ENCODE assay signal across 9 cellular contexts in the genomic region with DNA sequence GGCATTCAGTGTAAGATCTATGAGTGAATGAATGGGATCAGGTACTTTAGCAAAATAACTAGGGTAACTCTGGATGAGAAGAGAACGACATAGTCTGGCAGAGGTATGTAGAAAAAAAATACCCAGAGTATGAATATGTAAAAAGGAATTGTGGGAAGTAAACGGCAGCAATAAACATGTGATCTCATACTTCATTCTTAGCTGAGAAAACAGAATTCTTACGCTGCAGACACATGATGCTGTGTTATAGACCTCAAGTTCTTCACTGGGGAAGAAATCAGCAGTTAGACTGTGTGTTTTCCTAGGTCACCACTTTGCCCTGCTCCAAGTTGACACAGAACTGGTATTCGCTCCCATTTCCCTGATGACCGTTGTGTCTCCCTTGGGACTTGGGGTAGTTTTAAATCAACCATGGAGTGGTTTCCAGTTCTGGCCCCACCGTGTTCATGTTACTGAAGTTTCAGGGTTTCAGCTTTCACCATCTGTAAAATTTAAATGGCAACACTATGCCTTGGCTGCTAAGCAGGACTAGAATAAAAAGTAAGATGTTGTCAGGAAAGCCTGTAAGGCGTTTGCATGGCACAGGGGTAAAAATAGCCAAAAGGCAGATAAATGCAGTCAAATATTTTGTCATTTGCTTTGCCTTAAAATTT.
A peak's percentile ranks its signal among the peaks of the same experiment; 100 is the strongest.
DNase-seq lines count a peak whose midpoint lies in the region; ATAC-seq and TF ChIP-seq lines count a peak whose summit lies in the region.
"Had no signal": no experiment of that assay in that cellular context is flagged by ENCODE, and none has a peak within 500 bp of the region (broad histone marks: within the 10 kb centered on the region; RNA-seq: fewer than 3 reads in every experiment).

No MANE protein-coding gene starts in this region.

- no peaks in the 10 kb centered on the region for H3K79me2 ChIP-seq in parathyroid adenoma

- no peaks in the 10 kb centered on the region for H3K27me3 ChIP-seq in parathyroid adenoma (ENCODE audit: control insufficient read depth, insufficient read depth, low read length)

- H3K4me1 ChIP-seq in parathyroid adenoma, result peaks cover 26% of the 10 kb centered on the region

- no peaks in the 10 kb centered on the region for H3K36me3 ChIP-seq in parathyroid adenoma (ENCODE audit: control insufficient read depth, insufficient read depth, low read length)

- H3K4me3 ChIP-seq in cardiac fibroblast (replicated peaks in 1 of 2; ENCODE audit: low read depth in 2 of 2, low read length in 2 of 2) (no peak overlapping the region), parathyroid adenoma (ENCODE audit: low read depth, low read length) (no peak overlapping the region)

- H3K9ac ChIP-seq in parathyroid adenoma, result no peak overlapping the region

- no peak for TF ChIP-seq CTCF in cardiac fibroblast (IDR thresholded peaks at IDR 0.05; ENCODE audit: low read depth, low read length)
- no peak for TF ChIP-seq CTCF in parathyroid adenoma (IDR thresholded peaks at IDR 0.05)

- peak overlapping the region; percentile 16 for H3K27ac ChIP-seq in parathyroid adenoma

- H3K9me3 ChIP-seq in parathyroid adenoma (ENCODE audit: control insufficient read depth, low read length), result no peaks in the 10 kb centered on the region

- DNase-seq in cardiac fibroblast (ENCODE audit: low read depth in 2 of 2) (peak; percentile 60 to 78), H4 (ENCODE audit: low spot score) (no peak), COLO668 (lab: John Stamatoyannopoulos, UW; ENCODE audit: unreplicated experiment) (no peak)
- DNase-seq: activated T-cell treated with anti-CD3 and anti-CD28 coated beads, Interleukin-2, amount 50 U/mL, for 24 hours had no signal

- peak overlapping the region; percentile 0 for H2AFZ ChIP-seq in parathyroid adenoma

- no peak overlapping the region for H3K4me2 ChIP-seq in parathyroid adenoma (ENCODE audit: low read length)

- ATAC-seq in GM18867 (IDR thresholded peaks at IDR 0.05; ENCODE audit: unreplicated experiment), result peak; percentile 33
- ATAC-seq in HG02642 (IDR thresholded peaks at IDR 0.05; ENCODE audit: poor library complexity, unreplicated experiment), result peak; percentile 29
- no peak for ATAC-seq in GM21526 (IDR thresholded peaks at IDR 0.05; ENCODE audit: low FRiP score, unreplicated experiment)
- no peak for ATAC-seq in HG03135 (IDR thresholded peaks at IDR 0.05; ENCODE audit: unreplicated experiment)

Comparison
In these comparisons a context has a peak if more than half of its experiments do, and no peak if none do; other contexts are left out.
1. ATAC-seq: peak in GM18867 (single experiment) and HG02642 (single experiment); none in GM21526 (single experiment) and HG03135 (single experiment).
2. DNase-seq: peak in cardiac fibroblast (2 of 2); none in H4 (single experiment) and COLO668 (single experiment).